Comparison of ENCODE assay signal across 8 cellular contexts in the genomic region with DNA sequence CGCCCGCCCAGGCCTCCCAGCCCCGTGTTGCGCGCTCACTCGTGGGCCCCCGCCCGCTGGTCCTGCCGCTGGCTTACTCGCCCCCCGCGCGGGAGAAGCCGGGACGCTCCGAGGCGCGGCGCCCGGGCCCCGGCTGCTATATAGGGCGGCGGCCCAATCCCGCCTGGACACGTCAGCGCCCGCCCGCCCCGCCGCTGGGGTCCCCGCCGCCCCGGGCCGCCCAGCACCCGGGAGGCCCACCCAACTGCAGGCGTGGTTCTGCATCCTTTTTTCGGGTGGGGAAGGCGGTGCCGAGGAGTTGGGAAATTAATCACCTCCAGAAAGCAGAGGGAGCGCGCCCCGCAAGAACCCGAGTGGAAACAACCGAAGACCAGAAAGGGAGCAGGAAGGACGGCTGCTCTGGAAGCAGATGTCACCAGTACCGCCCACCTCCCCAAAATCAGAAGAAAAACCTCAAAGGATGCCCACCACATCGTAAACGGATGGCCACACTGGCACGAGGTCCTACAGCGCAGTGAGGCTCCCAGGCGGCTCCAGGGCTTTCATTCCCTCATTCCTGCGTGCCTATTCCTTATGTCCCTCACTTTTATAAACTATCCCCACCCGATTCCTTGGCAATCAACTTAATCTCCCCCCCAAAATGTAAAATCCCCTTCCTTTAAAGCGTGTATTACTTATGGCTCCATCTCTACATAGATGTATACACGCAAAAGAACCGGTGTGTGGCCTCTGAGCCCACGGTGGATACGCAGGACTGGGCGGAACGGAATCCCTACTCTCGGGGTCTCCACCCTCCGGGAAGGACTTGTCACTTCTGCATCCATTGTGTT. TPM values are rescaled to one million over a fixed set of nuclear protein-coding genes. Genes with fewer than 3 reads are reported as not detected.
A peak's percentile ranks its signal among the peaks of the same experiment; 100 is the strongest.
DNase-seq lines count a peak whose midpoint lies in the region; ATAC-seq, FAIRE-seq and TF ChIP-seq lines count a peak whose summit lies in the region.

No MANE protein-coding gene starts in this region.

- H3K4me3 ChIP-seq in A549 (peak overlapping the region; percentile 98), astrocyte of the cerebellum (ENCODE audit: low read depth, low read length) (peak overlapping the region; percentile 76), sigmoid colon (peak overlapping the region; percentile 86 to 100 (median 94))

- no peaks in the 10 kb centered on the region for H3K27me3 ChIP-seq in sigmoid colon

- peaks cover 0 to 8% (median 2%) of the 10 kb centered on the region in 4 donors for H3K36me3 ChIP-seq in sigmoid colon

- in situ Hi-C loops in astrocyte of the cerebellum (cut with HindIII; ENCODE audit: low sequenced_read_pairs) = no loop called here

- peak in 1 of 2 experiments; percentile 18 for DNase-seq in A549 (ENCODE audit: low read depth in 1 of 2, low spot score in 1 of 2)
- DNase-seq in T-helper 1 cell = peak; percentile 22 to 50 (median 25)
- DNase-seq in astrocyte of the cerebellum (ENCODE audit: low read depth) = no peak
- DNase-seq in hypothalamus (lab: John Stamatoyannopoulos, UW) = peak in 40 of 51 donors; percentile 7 to 78 (median 39)
- DNase-seq in sigmoid colon = peak; percentile 92
- DNase-seq in NAMALWA (ENCODE audit: low spot score) = no peak

- CTCF ChIA-PET in A549 (lab: Yijun Ruan, JAX) = no interaction called here

- no peak for FAIRE-seq in A549 (lab: Jason Lieb, UNC)

- H3K9me3 ChIP-seq in A549 = no peaks in the 10 kb centered on the region
- H3K9me3 ChIP-seq in sigmoid colon = no peaks in the 10 kb centered on the region

- peaks cover 34% of the 10 kb centered on the region; the same call in 2 of the 3 replicates for H3K4me1 ChIP-seq in A549
- H3K4me1 ChIP-seq in sigmoid colon = peaks cover 0 to 44% (median 31%) of the 10 kb centered on the region in 4 donors

- peak; percentile 34; the same call in 1 of the 2 replicates for TF ChIP-seq POLR2A in A549 (IDR thresholded peaks at IDR 0.05; ENCODE audit: low read length)
- TF ChIP-seq POLR2A in GM18526 (IDR thresholded peaks at IDR 0.05; ENCODE audit: extremely low read depth, insufficient read length) = peak; percentile 71
- TF ChIP-seq POLR2A in sigmoid colon (IDR thresholded peaks at IDR 0.05) = no peak

- TF ChIP-seq CTCF in A549 (IDR thresholded peaks at IDR 0.05) = no peak
- no peak for TF ChIP-seq CTCF in astrocyte of the cerebellum (IDR thresholded peaks at IDR 0.05; ENCODE audit: low read depth, low read length, missing control alignments)
- TF ChIP-seq CTCF in sigmoid colon (IDR thresholded peaks at IDR 0.05) = no peak

- ATAC-seq in A549 (peak; percentile 73 to 84), HG03342 (IDR thresholded peaks at IDR 0.05; ENCODE audit: unreplicated experiment) (peak; percentile 51)

- intact Hi-C loops in sigmoid colon (cut with DNase I) = loop anchor here (1.0 to 5.0 kb wide), 3 partner anchors 42 to 171 kb away; a partner anchor contains a TSS

- TF ChIP-seq EP300 in A549 (IDR thresholded peaks at IDR 0.05) (no peak), sigmoid colon (IDR thresholded peaks at IDR 0.05) (no peak)

- H3K27ac ChIP-seq in A549 (peak overlapping the region; percentile 93 to 97), sigmoid colon (peak overlapping the region; percentile 97 to 99 (median 98))

- 57% methylated on average over 23 of the region's 62 CpGs for WGBS in A549 (ENCODE audit: missing lambda C conversion rate)
- 11 to 14% methylated on average over 62 of the region's 62 CpGs for WGBS in sigmoid colon, 2 donors

- no peak for TF ChIP-seq RAD21 in A549 (conservative IDR thresholded peaks at IDR 0.05 in 1 of 2, IDR thresholded peaks at IDR 0.05 in 1 of 2)

- POLR2A ChIA-PET in A549 (lab: Yijun Ruan, JAX) = no interaction called here

- H3K4me2 ChIP-seq in A549 = peak overlapping the region; percentile 87

TF ChIP-seq in A549, 52 proteins besides CTCF, POLR2A, EP300 and RAD21:
- TF ChIP-seq CBX2 (IDR thresholded peaks at IDR 0.05; ENCODE audit: borderline replicate concordance, low read depth) (no peak), ZFP36 (IDR thresholded peaks at IDR 0.05; ENCODE audit: borderline replicate concordance, partially characterized antibody) (no peak), FOSL2 (IDR thresholded peaks at IDR 0.05) (no peak), FOSL2 (CRISPR knock-in tag; IDR thresholded peaks at IDR 0.05) (no peak), HEYL (CRISPR knock-in tag; IDR thresholded peaks at IDR 0.05) (no peak), SMC3 (IDR thresholded peaks at IDR 0.05) (0 out of 3 replicates have a peak, but pooled peaks have one; percentile 12), HDAC2 (IDR thresholded peaks at IDR 0.05) (no peak), KDM5A (IDR thresholded peaks at IDR 0.05) (no peak), RCOR1 (IDR thresholded peaks at IDR 0.05; ENCODE audit: low read depth, low read length) (no peak), CHD2 (IDR thresholded peaks at IDR 0.05; ENCODE audit: low read length, partially characterized antibody) (no peak), TP53 (CRISPR knock-in tag; IDR thresholded peaks at IDR 0.05) (no peak), NFE2L2 (conservative IDR thresholded peaks at IDR 0.05; ENCODE audit: low read length) (no peak), CHD4 (IDR thresholded peaks at IDR 0.05; ENCODE audit: borderline replicate concordance) (no peak), SREBF2 (IDR thresholded peaks at IDR 0.05) (no peak), JUN (IDR thresholded peaks at IDR 0.05) (peak in 1 of 2 experiments; percentile 61; a peak in 2 of 5 replicates)
- TF ChIP-seq, protein P1, sequence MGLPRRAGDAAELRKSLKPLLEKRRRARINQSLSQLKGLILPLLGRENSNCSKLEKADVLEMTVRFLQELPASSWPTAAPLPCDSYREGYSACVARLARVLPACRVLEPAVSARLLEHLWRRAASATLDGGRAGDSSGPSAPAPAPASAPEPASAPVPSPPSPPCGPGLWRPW (IDR thresholded peaks at IDR 0.05) = no peak
- TF ChIP-seq, protein P2, sequence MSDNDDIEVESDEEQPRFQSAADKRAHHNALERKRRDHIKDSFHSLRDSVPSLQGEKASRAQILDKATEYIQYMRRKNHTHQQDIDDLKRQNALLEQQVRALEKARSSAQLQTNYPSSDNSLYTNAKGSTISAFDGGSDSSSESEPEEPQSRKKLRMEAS (IDR thresholded peaks at IDR 0.05) = no peak
- TF ChIP-seq, protein P3, sequence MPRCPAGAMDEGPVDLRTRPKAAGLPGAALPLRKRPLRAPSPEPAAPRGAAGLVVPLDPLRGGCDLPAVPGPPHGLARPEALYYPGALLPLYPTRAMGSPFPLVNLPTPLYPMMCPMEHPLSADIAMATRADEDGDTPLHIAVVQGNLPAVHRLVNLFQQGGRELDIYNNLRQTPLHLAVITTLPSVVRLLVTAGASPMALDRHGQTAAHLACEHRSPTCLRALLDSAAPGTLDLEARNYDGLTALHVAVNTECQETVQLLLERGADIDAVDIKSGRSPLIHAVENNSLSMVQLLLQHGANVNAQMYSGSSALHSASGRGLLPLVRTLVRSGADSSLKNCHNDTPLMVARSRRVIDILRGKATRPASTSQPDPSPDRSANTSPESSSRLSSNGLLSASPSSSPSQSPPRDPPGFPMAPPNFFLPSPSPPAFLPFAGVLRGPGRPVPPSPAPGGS (IDR thresholded peaks at IDR 0.05) = 0 out of 3 replicates have a peak, but pooled peaks have one; percentile 37
- TF ChIP-seq, protein P4, sequence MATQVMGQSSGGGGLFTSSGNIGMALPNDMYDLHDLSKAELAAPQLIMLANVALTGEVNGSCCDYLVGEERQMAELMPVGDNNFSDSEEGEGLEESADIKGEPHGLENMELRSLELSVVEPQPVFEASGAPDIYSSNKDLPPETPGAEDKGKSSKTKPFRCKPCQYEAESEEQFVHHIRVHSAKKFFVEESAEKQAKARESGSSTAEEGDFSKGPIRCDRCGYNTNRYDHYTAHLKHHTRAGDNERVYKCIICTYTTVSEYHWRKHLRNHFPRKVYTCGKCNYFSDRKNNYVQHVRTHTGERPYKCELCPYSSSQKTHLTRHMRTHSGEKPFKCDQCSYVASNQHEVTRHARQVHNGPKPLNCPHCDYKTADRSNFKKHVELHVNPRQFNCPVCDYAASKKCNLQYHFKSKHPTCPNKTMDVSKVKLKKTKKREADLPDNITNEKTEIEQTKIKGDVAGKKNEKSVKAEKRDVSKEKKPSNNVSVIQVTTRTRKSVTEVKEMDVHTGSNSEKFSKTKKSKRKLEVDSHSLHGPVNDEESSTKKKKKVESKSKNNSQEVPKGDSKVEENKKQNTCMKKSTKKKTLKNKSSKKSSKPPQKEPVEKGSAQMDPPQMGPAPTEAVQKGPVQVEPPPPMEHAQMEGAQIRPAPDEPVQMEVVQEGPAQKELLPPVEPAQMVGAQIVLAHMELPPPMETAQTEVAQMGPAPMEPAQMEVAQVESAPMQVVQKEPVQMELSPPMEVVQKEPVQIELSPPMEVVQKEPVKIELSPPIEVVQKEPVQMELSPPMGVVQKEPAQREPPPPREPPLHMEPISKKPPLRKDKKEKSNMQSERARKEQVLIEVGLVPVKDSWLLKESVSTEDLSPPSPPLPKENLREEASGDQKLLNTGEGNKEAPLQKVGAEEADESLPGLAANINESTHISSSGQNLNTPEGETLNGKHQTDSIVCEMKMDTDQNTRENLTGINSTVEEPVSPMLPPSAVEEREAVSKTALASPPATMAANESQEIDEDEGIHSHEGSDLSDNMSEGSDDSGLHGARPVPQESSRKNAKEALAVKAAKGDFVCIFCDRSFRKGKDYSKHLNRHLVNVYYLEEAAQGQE (IDR thresholded peaks at IDR 0.05) = no peak
TF ChIP-seq in A549: peak in this region for 3.

RNA-seq across cellular contexts. Expression of a gene that starts 42.5 kb away (rescaled TPM):
- polyA plus RNA-seq in A549 (2011; rRNA removed) (292 and 330 TPM in 2 replicates), A549 (2017; fragmentation: RNase III; extraction: RNeasy Plus Mini Kit Qiagen cat#74134 plus additional on column Dnase treatment) (237 to 256 TPM (median 248 TPM) in 3 replicates), sigmoid colon (100 to 1,000 TPM; 115 to 182 (median 117) TPM)
- 204 and 209 TPM in 2 replicates for polyA plus RNA-seq in A549 (2012; cell fraction: cytosol; rRNA removed)
- polyA plus RNA-seq in A549 (2012; cell fraction: nucleus; rRNA removed) = 276 and 324 TPM in 2 replicates
- polyA minus RNA-seq in A549 (2011; rRNA and poly(A)+ RNA removed) = 657 and 686 TPM in 2 replicates
- total RNA-seq in sigmoid colon = 100 to 1,000 TPM; 201 to 281 (median 247) TPM

RNA-seq across cellular contexts. Expression of a gene that starts 42.8 kb away (rescaled TPM):
- polyA plus RNA-seq in A549 (2011; rRNA removed) (660 and 762 TPM in 2 replicates), A549 (2017; fragmentation: RNase III; extraction: RNeasy Plus Mini Kit Qiagen cat#74134 plus additional on column Dnase treatment) (341 to 359 TPM (median 358 TPM) in 3 replicates), sigmoid colon (100 to 1,000 TPM; 135 to 178 (median 166) TPM)
- polyA plus RNA-seq in A549 (2012; cell fraction: cytosol; rRNA removed) = 183 and 200 TPM in 2 replicates
- 107 and 190 TPM in 2 replicates for polyA plus RNA-seq in A549 (2012; cell fraction: nucleus; rRNA removed)
- 343 and 364 TPM in 2 replicates for polyA minus RNA-seq in A549 (2011; rRNA and poly(A)+ RNA removed)
- total RNA-seq in sigmoid colon = 100 to 1,000 TPM; 245 to 295 (median 286) TPM

Comparison
In these comparisons a context has a peak if more than half of its experiments do, and no peak if none do; other contexts are left out.
1. DNase-seq: peak in T-helper 1 cell (5 of 5), hypothalamus (40 of 51) and sigmoid colon (single experiment); none in astrocyte of the cerebellum (single experiment) and NAMALWA (single experiment).
2. POLR2A ChIP-seq: peak in A549 (single experiment) and GM18526 (single experiment); none in sigmoid colon (0 of 2).
3. Peak in every context shown above with its lines, with median percentiles within 50 percentile points of each other: H3K4me3 ChIP-seq.